ENCODE assay signal across 32 cellular contexts in genomic region chr14:64272019-64272418, GRCh38. TPM values are rescaled to one million over a fixed set of nuclear protein-coding genes. Genes with fewer than 3 reads are reported as not detected.
"Had no signal": no experiment of that assay in that cellular context is flagged by ENCODE, and none has a peak within 500 bp of the region (broad histone marks: within the 10 kb centered on the region; RNA-seq: fewer than 3 reads in every experiment).

No MANE protein-coding gene starts in this region.

- H3K79me2 ChIP-seq: parathyroid adenoma had no signal

- H3K9me3 Mint-ChIP-seq: natural killer cell; stimulated activated memory B cell treated with anti-CD40 and anti-IgM and Interleukin-4, amounts not matched to agents 10 μg/mL and 1 μg/mL and 100 μg/mL, for 72 hours; stimulated activated naive CD8-positive, alpha-beta T cell treated with anti-CD3 and anti-CD28 coated beads, Interleukin-15, amount 100 ng/mL, for 72 hours; type B pancreatic cell had no signal

- H3K27me3 Mint-ChIP-seq: progenitor cell of endocrine pancreas; stimulated activated memory B cell treated with anti-CD40 and anti-IgM and Interleukin-4, amounts not matched to agents 10 μg/mL and 1 μg/mL and 100 μg/mL, for 72 hours; type B pancreatic cell had no signal

- H3K4me1 Mint-ChIP-seq: nephron, neural progenitor cell had no signal

- H3K36me3 Mint-ChIP-seq: type B pancreatic cell had no signal

- H3K36me3 ChIP-seq: neural progenitor cell, ovary, spleen, suprapubic skin, tibial artery, transverse colon, upper lobe of right lung, uterus had no signal

- H3K27ac Mint-ChIP-seq: natural killer cell; nephron; neural progenitor cell; progenitor cell of endocrine pancreas; stimulated activated memory B cell treated with anti-CD40 and anti-IgM and Interleukin-4, amounts not matched to agents 10 μg/mL and 1 μg/mL and 100 μg/mL, for 72 hours; stimulated activated naive CD8-positive, alpha-beta T cell treated with anti-CD3 and anti-CD28 coated beads, Interleukin-15, amount 100 ng/mL, for 72 hours; type B pancreatic cell had no signal

- H3K4me1 ChIP-seq: neural progenitor cell, parathyroid adenoma, psoas muscle, spleen, suprapubic skin, testis, tibial artery, transverse colon, upper lobe of right lung, uterus had no signal

- H3K9ac ChIP-seq: neural progenitor cell, parathyroid adenoma had no signal

- H3K9me3 ChIP-seq: ovary, psoas muscle, spleen, suprapubic skin, testis, tibial artery, transverse colon, upper lobe of right lung, uterus had no signal

- H3K27me3 ChIP-seq: neural progenitor cell, ovary, spleen, suprapubic skin, testis, tibial artery, transverse colon, upper lobe of right lung, uterus had no signal

- H3K4me3 ChIP-seq: neural progenitor cell, ovary, psoas muscle, skin epidermis, smooth muscle cell, spleen, suprapubic skin, testis, tibial artery, transverse colon, upper lobe of right lung, uterus had no signal

- ATAC-seq: natural killer cell; psoas muscle; right cardiac atrium; sciatic nerve; stimulated activated memory B cell treated with anti-CD40 and anti-IgM and Interleukin-4, amounts not matched to agents 10 μg/mL and 1 μg/mL and 100 μg/mL, for 72 hours; stimulated activated naive CD8-positive, alpha-beta T cell treated with anti-CD3 and anti-CD28 coated beads, Interleukin-15, amount 100 ng/mL, for 72 hours; stimulated activated naive CD8-positive, alpha-beta T cell treated with anti-CD3 and anti-CD28 coated beads, Interleukin-15, Interleukin-2, amounts not matched to agents 100 U/mL and 50 U/mL, for 24 hours; upper lobe of right lung had no signal

- H2AFZ ChIP-seq: neural progenitor cell, parathyroid adenoma had no signal

- DNase-seq: natural killer cell; occipital lobe; ovary; posterior cingulate gyrus; psoas muscle; right cardiac atrium; spleen; stimulated activated CD4-positive, alpha-beta T cell treated with anti-CD3 and anti-CD28 coated beads, Interleukin-12 subunit alpha, Interleukin-12 subunit beta, amount 100 ng/mL, for 4 hours; stimulated activated CD4-positive, alpha-beta T cell treated with anti-CD3 and anti-CD28 coated beads, Interleukin-1b, Interleukin-23, amount 100 ng/mL, for 48 hours; stimulated activated CD4-positive, alpha-beta T cell treated with anti-CD3 and anti-CD28 coated beads, Interleukin-4, amount 100 ng/mL, for 1 hour; stimulated activated CD4-positive, alpha-beta T cell treated with anti-CD3 and anti-CD28 coated beads, Interleukin-4, amount 100 ng/mL, for 4 hours; stimulated activated CD8-positive, alpha-beta memory T cell treated with anti-CD3 and anti-CD28 coated beads, Interleukin-4, amount 100 ng/mL, for 48 hours; stimulated activated naive CD4-positive, alpha-beta T cell; stimulated activated naive CD8-positive, alpha-beta T cell treated with anti-CD3 and anti-CD28 coated beads, Interleukin-15, amount 100 ng/mL, for 72 hours; stimulated activated naive CD8-positive, alpha-beta T cell treated with anti-CD3 and anti-CD28 coated beads, Interleukin-15, Interleukin-2, amounts not matched to agents 100 U/mL and 50 U/mL, for 24 hours; substantia nigra; testis; tibial artery; transverse colon; upper lobe of right lung; uterus had no signal

- H3K4me2 ChIP-seq: neural progenitor cell, smooth muscle cell had no signal

- H3K27ac ChIP-seq: neural progenitor cell, ovary, parathyroid adenoma, psoas muscle, skin epidermis, spleen, suprapubic skin, testis, tibial artery, transverse colon, upper lobe of right lung, uterus had no signal

- H3K4me3 Mint-ChIP-seq: natural killer cell; nephron; neural progenitor cell; stimulated activated memory B cell treated with anti-CD40 and anti-IgM and Interleukin-4, amounts not matched to agents 10 μg/mL and 1 μg/mL and 100 μg/mL, for 72 hours; stimulated activated naive CD8-positive, alpha-beta T cell treated with anti-CD3 and anti-CD28 coated beads, Interleukin-15, amount 100 ng/mL, for 72 hours; type B pancreatic cell had no signal

RNA-seq across cellular contexts. Expression of gene ESR2, which starts 22.2 kb away (rescaled TPM):
- total RNA-seq: osteoblast, smooth muscle cell had no signal
- polyA plus RNA-seq: smooth muscle cell had no signal
